ENCODE assay signal across 1 cellular context in genomic region chr11:35623708-35624168, GRCh38.
TF ChIP-seq lines count a peak whose summit lies in the region.

No MANE protein-coding gene starts in this region.

TF ChIP-seq in K562, 482 proteins besides CTCF, POLR2A, EP300 and RAD21:
- no peak for TF ChIP-seq E2F6 (IDR thresholded peaks at IDR 0.05; ENCODE audit: borderline replicate concordance in 1 of 2, extremely low read depth in 1 of 2, insufficient read depth in 1 of 2, insufficient read length in 1 of 2, low read depth in 1 of 2, low read length in 1 of 2, poor library complexity in 1 of 2, severe bottlenecking in 1 of 2)
- no peak for TF ChIP-seq MITF (IDR thresholded peaks at IDR 0.05)
- TF ChIP-seq ELK1 (CRISPR knock-in tag; IDR thresholded peaks at IDR 0.05): no peak
- peak; percentile 20 to 48; a peak in 1 of 4 replicates for TF ChIP-seq NRF1 (conservative IDR thresholded peaks at IDR 0.05 in 1 of 2, IDR thresholded peaks at IDR 0.05 in 1 of 2)
- no peak for TF ChIP-seq ZNF174 (CRISPR knock-in tag; IDR thresholded peaks at IDR 0.05)
- TF ChIP-seq TEAD4 (IDR thresholded peaks at IDR 0.05; ENCODE audit: low read length): no peak
- TF ChIP-seq TEAD4 (CRISPR knock-in tag; IDR thresholded peaks at IDR 0.05; ENCODE audit: borderline replicate concordance): no peak
- TF ChIP-seq ZNF507 (tag; conservative IDR thresholded peaks at IDR 0.05): no peak
